Comparison of ENCODE assay signal across 25 cellular contexts in genomic region chr11:45538363-45538762, GRCh38.
DNase-seq lines count a peak whose midpoint lies in the region; ATAC-seq and TF ChIP-seq lines count a peak whose summit lies in the region.
"Had no signal": no experiment of that assay in that cellular context is flagged by ENCODE, and none has a peak within 500 bp of the region (broad histone marks: within the 10 kb centered on the region; RNA-seq: fewer than 3 reads in every experiment).

No MANE protein-coding gene starts in this region.

- H3K27ac Mint-ChIP-seq in stimulated activated memory B cell treated with anti-CD40 and anti-IgM and Interleukin-4, amounts not matched to agents 10 μg/mL and 1 μg/mL and 100 μg/mL, for 72 hours = no peak overlapping the region
- H3K27ac Mint-ChIP-seq: activated CD8-positive, alpha-beta T cell treated with anti-CD3 and anti-CD28 coated beads, Interleukin-2, amount 10 ng/mL, durations not matched to agents 7 days and 5 days; activated naive CD4-positive, alpha-beta T cell treated with anti-CD3 and anti-CD28 coated beads, Interleukin-2, amount 50 U/mL, for 72 hours; activated T-helper 2 cell treated with anti-CD3 and anti-CD28 coated beads, Interferon-gamma antibody, Interleukin-2, Interleukin-4, amounts not matched to agents 10 μg/mL and 5 μg/mL and 100 μg/mL, durations not matched to agents 14 hours and 24 hours and 36 hours; naive thymus-derived CD4-positive, alpha-beta T cell; T-helper 1 cell treated with Interleukin-12 subunit alpha and Interleukin-12 subunit beta and Interleukin-4 antibody, amounts not matched to agents 30 μg/mL and 1 μg/mL, for 36 hours had no signal

- H3K4me3 Mint-ChIP-seq in stimulated activated memory B cell treated with anti-CD40 and anti-IgM and Interleukin-4, amounts not matched to agents 10 μg/mL and 1 μg/mL and 100 μg/mL, for 72 hours = no peak overlapping the region
- H3K4me3 Mint-ChIP-seq: activated CD8-positive, alpha-beta T cell treated with anti-CD3 and anti-CD28 coated beads, Interleukin-2, amount 10 ng/mL, durations not matched to agents 7 days and 5 days; central memory CD8-positive, alpha-beta T cell; naive thymus-derived CD4-positive, alpha-beta T cell; T-helper 1 cell treated with Interleukin-12 subunit alpha and Interleukin-12 subunit beta and Interleukin-4 antibody, amounts not matched to agents 30 μg/mL and 1 μg/mL, for 36 hours had no signal

- no peaks in the 10 kb centered on the region for H3K27me3 ChIP-seq in MG63
- peaks cover 0 to 7% (median 0%) of the 10 kb centered on the region in 45 donors for H3K27me3 ChIP-seq in dorsolateral prefrontal cortex
- H3K27me3 ChIP-seq in left lung = peaks cover 0 to 20% of the 10 kb centered on the region in 2 donors
- H3K27me3 ChIP-seq: BLaER1, upper lobe of left lung had no signal

- peak; percentile 13 for DNase-seq in MG63
- DNase-seq in dorsolateral prefrontal cortex = peak; percentile 40 to 91 (median 78)
- no peak for DNase-seq in left lung
- no peak for DNase-seq in activated effector memory CD4-positive, alpha-beta T cell treated with Interleukin-2 at 50 U/mL for 16 hours
- DNase-seq in OCI-M1 (lab: John Stamatoyannopoulos, UW) = no peak
- DNase-seq: activated CD8-positive, alpha-beta T cell treated with anti-CD3 and anti-CD28 coated beads, Interleukin-2, amount 10 ng/mL, durations not matched to agents 7 days and 5 days; GDM1; KG1; MM.1S; naive thymus-derived CD4-positive, alpha-beta T cell; NCI-H1417; NCI-H2029 treated with DMSO at 0.1 percent for 48 hours; NCI-H2227 treated with DMSO at 0.1 percent for 48 hours; NCI-H748 treated with DMSO at 0.1 percent for 48 hours; SK-N-SH had no signal

- no peaks in the 10 kb centered on the region for H3K4me1 ChIP-seq in left lung
- H3K4me1 ChIP-seq: BLaER1, upper lobe of left lung had no signal

- H3K9me3 Mint-ChIP-seq in stimulated activated memory B cell treated with anti-CD40 and anti-IgM and Interleukin-4, amounts not matched to agents 10 μg/mL and 1 μg/mL and 100 μg/mL, for 72 hours = no peaks in the 10 kb centered on the region
- H3K9me3 Mint-ChIP-seq: activated naive CD4-positive, alpha-beta T cell treated with anti-CD3 and anti-CD28 coated beads, Interleukin-2, amount 50 U/mL, for 72 hours; activated T-helper 2 cell treated with anti-CD3 and anti-CD28 coated beads, Interferon-gamma antibody, Interleukin-2, Interleukin-4, amounts not matched to agents 10 μg/mL and 5 μg/mL and 100 μg/mL, durations not matched to agents 14 hours and 24 hours and 36 hours; central memory CD8-positive, alpha-beta T cell; T-helper 1 cell treated with Interleukin-12 subunit alpha and Interleukin-12 subunit beta and Interleukin-4 antibody, amounts not matched to agents 30 μg/mL and 1 μg/mL, for 36 hours had no signal

- ATAC-seq in left lung (peak; percentile 44), HG02981 (IDR thresholded peaks at IDR 0.05; ENCODE audit: unreplicated experiment) (no peak), GM18907 (IDR thresholded peaks at IDR 0.05; ENCODE audit: unreplicated experiment) (no peak)
- ATAC-seq in stimulated activated memory B cell treated with anti-CD40 and anti-IgM and Interleukin-4, amounts not matched to agents 10 μg/mL and 1 μg/mL and 100 μg/mL, for 72 hours = peak; percentile 34
- ATAC-seq: activated CD8-positive, alpha-beta T cell treated with anti-CD3 and anti-CD28 coated beads, Interleukin-2, amount 10 ng/mL, durations not matched to agents 7 days and 5 days; activated naive CD4-positive, alpha-beta T cell treated with anti-CD3 and anti-CD28 coated beads, Interleukin-2, amount 50 U/mL, for 72 hours; naive thymus-derived CD4-positive, alpha-beta T cell had no signal

- H3K27me3 Mint-ChIP-seq in stimulated activated memory B cell treated with anti-CD40 and anti-IgM and Interleukin-4, amounts not matched to agents 10 μg/mL and 1 μg/mL and 100 μg/mL, for 72 hours = peaks cover 47% of the 10 kb centered on the region

- TF ChIP-seq CTCF in dorsolateral prefrontal cortex (IDR thresholded peaks at IDR 0.05 in 54 of 56, conservative IDR thresholded peaks at IDR 0.05 in 2 of 56; ENCODE audit: low read depth in 1 of 56, partially characterized antibody in 56 of 56) (peak in 23 of 56 donors; percentile 10 to 46 (median 28)), left lung (IDR thresholded peaks at IDR 0.05) (no peak)

- H3K36me3 Mint-ChIP-seq in stimulated activated memory B cell treated with anti-CD40 and anti-IgM and Interleukin-4, amounts not matched to agents 10 μg/mL and 1 μg/mL and 100 μg/mL, for 72 hours = no peaks in the 10 kb centered on the region
- H3K36me3 Mint-ChIP-seq: activated naive CD4-positive, alpha-beta T cell treated with anti-CD3 and anti-CD28 coated beads, Interleukin-2, amount 50 U/mL, for 72 hours; naive thymus-derived CD4-positive, alpha-beta T cell had no signal

- H3K9me3 ChIP-seq in MG63 (no peaks in the 10 kb centered on the region), left lung (no peaks in the 10 kb centered on the region)
- H3K9me3 ChIP-seq: BLaER1, SK-N-SH, upper lobe of left lung had no signal

- intact Hi-C loops in dorsolateral prefrontal cortex (cut with DNase I) (loop anchor here in 1 of 2 donors (5.0 to 10.0 kb wide), 2 partner anchors 124 to 214 kb away; no protein-coding TSS in a partner anchor), left lung (cut with DNase I) (no loop called here)

- no peak overlapping the region for H3K4me3 ChIP-seq in MG63
- H3K4me3 ChIP-seq in dorsolateral prefrontal cortex = no peak overlapping the region
- H3K4me3 ChIP-seq in left lung = no peak overlapping the region
- H3K4me3 ChIP-seq: BLaER1, upper lobe of left lung had no signal

- H3K36me3 ChIP-seq in MG63 (no peaks in the 10 kb centered on the region), left lung (no peaks in the 10 kb centered on the region)
- H3K36me3 ChIP-seq: BLaER1, upper lobe of left lung had no signal

- H3K27ac ChIP-seq in dorsolateral prefrontal cortex = peak overlapping the region in 56 of 59 donors; percentile 38 to 94 (median 81)
- no peak overlapping the region for H3K27ac ChIP-seq in left lung
- H3K27ac ChIP-seq: BLaER1, RWPE1, upper lobe of left lung had no signal

- no peaks in the 10 kb centered on the region for H3K4me1 Mint-ChIP-seq in stimulated activated memory B cell treated with anti-CD40 and anti-IgM and Interleukin-4, amounts not matched to agents 10 μg/mL and 1 μg/mL and 100 μg/mL, for 72 hours
- H3K4me1 Mint-ChIP-seq: central memory CD8-positive, alpha-beta T cell; naive thymus-derived CD4-positive, alpha-beta T cell had no signal

Comparison
In these comparisons a context has a peak if more than half of its experiments do, and no peak if none do; other contexts are left out.
1. DNase-seq: peak in MG63 (single experiment) and dorsolateral prefrontal cortex (10 of 10); none in left lung (0 of 2), activated effector memory CD4-positive, alpha-beta T cell treated with Interleukin-2 at 50 U/mL for 16 hours (single experiment) and OCI-M1 (single experiment).
2. H3K27ac ChIP-seq: peak in dorsolateral prefrontal cortex (56 of 59); none in left lung (0 of 2).
3. ATAC-seq: peak in left lung (single experiment) and stimulated activated memory B cell treated with anti-CD40 and anti-IgM and Interleukin-4, amounts not matched to agents 10 μg/mL and 1 μg/mL and 100 μg/mL, for 72 hours (single experiment); none in HG02981 (single experiment) and GM18907 (single experiment).